Comparison of ENCODE assay signal across 30 cellular contexts in genomic region chr20:2778602-2779321, GRCh38. TPM values are rescaled to one million over a fixed set of nuclear protein-coding genes. Genes with fewer than 3 reads are reported as not detected.
"Had no signal": no experiment of that assay in that cellular context is flagged by ENCODE, and none has a peak within 500 bp of the region (broad histone marks: within the 10 kb centered on the region; RNA-seq: fewer than 3 reads in every experiment).

No MANE protein-coding gene starts in this region.

- H3K27ac Mint-ChIP-seq: activated CD8-positive, alpha-beta T cell treated with anti-CD3 and anti-CD28 coated beads for 36 hours; activated naive CD4-positive, alpha-beta T cell treated with anti-CD3 and anti-CD28 coated beads, Interleukin-2, amount 50 U/mL, for 72 hours; activated naive CD8-positive, alpha-beta T cell treated with anti-CD3 and anti-CD28 coated beads, Interleukin-2, amount 50 U/mL, for 24 hours; activated T-cell treated with anti-CD3 and anti-CD28 coated beads, Interleukin-2, amount 50 U/mL, for 24 hours; activated T-helper 1 cell treated with anti-CD3 and anti-CD28 coated beads, Interleukin-12 subunit alpha, Interleukin-12 subunit beta, Interleukin-2, Interleukin-4 antibody, amounts not matched to agents 30 ng/mL and 10 ng/mL and 1 ng/mL, durations not matched to agents 14 hours and 24 hours and 36 hours had no signal

- DNase-seq: activated CD4-positive, alpha-beta T cell treated with anti-CD3 and anti-CD28 coated beads for 4 hours; activated CD8-positive, alpha-beta T cell treated with anti-CD3 and anti-CD28 coated beads for 36 hours; activated effector memory CD4-positive, alpha-beta T cell treated with anti-CD3 and anti-CD28 coated beads, Interleukin-2, amount 50 U/mL, for 16 hours; activated naive CD4-positive, alpha-beta T cell treated with Interleukin-2 at 50 U/mL for 16 hours; activated naive CD8-positive, alpha-beta T cell treated with anti-CD3 and anti-CD28 coated beads, Interleukin-2, amount 50 U/mL, for 24 hours; activated T-cell treated with anti-CD3 and anti-CD28 coated beads, Interleukin-2, amount 50 U/mL, for 24 hours; amniotic stem cell; body of pancreas; central memory CD4-positive, alpha-beta T cell; Karpas-422; MM.1S; NCI-H1048; NCI-H146; NCI-H187 treated with DMSO at 0.1 percent for 48 hours; NCI-H2081 treated with DMSO at 0.1 percent for 48 hours; NCI-H526 treated with DMSO at 0.1 percent for 48 hours; NCI-H82; PC-3; SJCRH30; SK-N-SH; T-helper 1 cell; WERI-Rb-1 had no signal

- H3K4me1 Mint-ChIP-seq: activated naive CD8-positive, alpha-beta T cell treated with anti-CD3 and anti-CD28 coated beads, Interleukin-2, amount 50 U/mL, for 24 hours had no signal

- ATAC-seq: activated CD4-positive, CD25-positive, alpha-beta regulatory T cell treated with anti-CD3 and anti-CD28 coated beads, Interleukin-2, amount 50 U/mL, for 24 hours; activated CD8-positive, alpha-beta T cell treated with anti-CD3 and anti-CD28 coated beads for 36 hours; activated naive CD8-positive, alpha-beta T cell treated with anti-CD3 and anti-CD28 coated beads, Interleukin-2, amount 50 U/mL, for 24 hours; body of pancreas; K562; PC-3 had no signal

- H3K4me3 Mint-ChIP-seq: activated CD8-positive, alpha-beta T cell treated with anti-CD3 and anti-CD28 coated beads for 36 hours; activated naive CD8-positive, alpha-beta T cell treated with anti-CD3 and anti-CD28 coated beads, Interleukin-2, amount 50 U/mL, for 24 hours; activated T-cell treated with anti-CD3 and anti-CD28 coated beads, Interleukin-2, amount 50 U/mL, for 24 hours; activated T-helper 1 cell treated with anti-CD3 and anti-CD28 coated beads, Interleukin-12 subunit alpha, Interleukin-12 subunit beta, Interleukin-2, Interleukin-4 antibody, amounts not matched to agents 30 ng/mL and 10 ng/mL and 1 ng/mL, durations not matched to agents 14 hours and 24 hours and 36 hours had no signal

- H3K36me3 Mint-ChIP-seq: activated naive CD4-positive, alpha-beta T cell treated with anti-CD3 and anti-CD28 coated beads, Interleukin-2, amount 50 U/mL, for 72 hours had no signal

- H3K9me3 Mint-ChIP-seq: activated CD8-positive, alpha-beta T cell treated with anti-CD3 and anti-CD28 coated beads for 36 hours; activated naive CD4-positive, alpha-beta T cell treated with anti-CD3 and anti-CD28 coated beads, Interleukin-2, amount 50 U/mL, for 72 hours; activated naive CD8-positive, alpha-beta T cell treated with anti-CD3 and anti-CD28 coated beads, Interleukin-2, amount 50 U/mL, for 24 hours; activated T-cell treated with anti-CD3 and anti-CD28 coated beads, Interleukin-2, amount 50 U/mL, for 24 hours; activated T-helper 1 cell treated with anti-CD3 and anti-CD28 coated beads, Interleukin-12 subunit alpha, Interleukin-12 subunit beta, Interleukin-2, Interleukin-4 antibody, amounts not matched to agents 30 ng/mL and 10 ng/mL and 1 ng/mL, durations not matched to agents 14 hours and 24 hours and 36 hours had no signal

- H3K4me3 ChIP-seq: ascending aorta, body of pancreas, K562, SJCRH30 had no signal

RNA-seq across cellular contexts. Expression of gene CPXM1, which starts 21.7 kb away (rescaled TPM):
- total RNA-seq: ascending aorta, bronchial epithelial cell, NCI-H460, PC-3 had no signal

RNA-seq across cellular contexts. Expression of gene C20orf141, which starts 36.0 kb away (rescaled TPM):
- total RNA-seq: activated CD8-positive, alpha-beta T cell treated with anti-CD3 and anti-CD28 coated beads for 36 hours; activated naive CD4-positive, alpha-beta T cell treated with anti-CD3 and anti-CD28 coated beads, Interleukin-2, amount 50 U/mL, for 72 hours; activated T-helper 1 cell treated with anti-CD3 and anti-CD28 coated beads, Interleukin-12 subunit alpha, Interleukin-12 subunit beta, Interleukin-2, Interleukin-4 antibody, amounts not matched to agents 30 ng/mL and 10 ng/mL and 1 ng/mL, durations not matched to agents 14 hours and 24 hours and 36 hours; ascending aorta; body of pancreas; bronchial epithelial cell; K562; NCI-H460; PC-3; SJCRH30; T-helper 2 cell treated with Interferon-gamma antibody and Interleukin-4, amounts not matched to agents 100 ng/mL and 5 ng/mL, for 36 hours had no signal

RNA-seq across cellular contexts. Expression of gene TMEM239, which starts 37.4 kb away (rescaled TPM):
- total RNA-seq: activated CD8-positive, alpha-beta T cell treated with anti-CD3 and anti-CD28 coated beads for 36 hours; activated naive CD4-positive, alpha-beta T cell treated with anti-CD3 and anti-CD28 coated beads, Interleukin-2, amount 50 U/mL, for 72 hours; activated T-helper 1 cell treated with anti-CD3 and anti-CD28 coated beads, Interleukin-12 subunit alpha, Interleukin-12 subunit beta, Interleukin-2, Interleukin-4 antibody, amounts not matched to agents 30 ng/mL and 10 ng/mL and 1 ng/mL, durations not matched to agents 14 hours and 24 hours and 36 hours; ascending aorta; body of pancreas; bronchial epithelial cell; K562; NCI-H460; SJCRH30; T-helper 2 cell treated with Interferon-gamma antibody and Interleukin-4, amounts not matched to agents 100 ng/mL and 5 ng/mL, for 36 hours had no signal
